Comparison of ENCODE assay signal across 9 cellular contexts in genomic region chr12:7959278-7960063, GRCh38. TPM values are rescaled to one million over a fixed set of nuclear protein-coding genes. Genes with fewer than 3 reads are reported as not detected.
DNase-seq lines count a peak whose midpoint lies in the region; FAIRE-seq and TF ChIP-seq lines count a peak whose summit lies in the region.
"Had no signal": no experiment of that assay in that cellular context is flagged by ENCODE, and none has a peak within 500 bp of the region (broad histone marks: within the 10 kb centered on the region; RNA-seq: fewer than 3 reads in every experiment).

No MANE protein-coding gene starts in this region.

- intact Hi-C loops in Caco-2 (cut with micrococcal nuclease; ENCODE audit: unreplicated experiment) = loop anchor here (1.0 kb wide), 5 partner anchors 11 to 36 kb away; partner anchors contain the start of gene SLC2A3

- peak overlapping the region; percentile 32 for H3K27ac ChIP-seq in astrocyte (ENCODE audit: low read depth, low read length)

- H3K79me2 ChIP-seq in astrocyte (ENCODE audit: insufficient read depth, low read length) = no peaks in the 10 kb centered on the region

- H2AFZ ChIP-seq in astrocyte (ENCODE audit: low read depth, low read length) = peak overlapping the region; percentile 6

- no peaks in the 10 kb centered on the region for H4K20me1 ChIP-seq in astrocyte (ENCODE audit: insufficient read depth, low read length)

- no peaks in the 10 kb centered on the region for H3K27me3 ChIP-seq in Caco-2 (replicated peaks; ENCODE audit: control insufficient read depth, insufficient read depth, low read length)
- H3K27me3 ChIP-seq in astrocyte (ENCODE audit: insufficient read depth, low read length) = no peaks in the 10 kb centered on the region
- H3K27me3 ChIP-seq: heart left ventricle had no signal

- H3K36me3 ChIP-seq in Caco-2 (ENCODE audit: control insufficient read depth, insufficient read depth, low read length) (no peaks in the 10 kb centered on the region), astrocyte (ENCODE audit: insufficient read depth, low read length) (no peaks in the 10 kb centered on the region)
- H3K36me3 ChIP-seq: heart left ventricle had no signal

- H3K4me1 ChIP-seq in Caco-2 (peaks cover 52% of the 10 kb centered on the region), astrocyte (ENCODE audit: insufficient read depth, low read length) (peaks cover 10% of the 10 kb centered on the region)

- DNase-seq in Caco-2 = peak; percentile 87 to 91
- peak; percentile 73 for DNase-seq in H4 (ENCODE audit: low spot score)
- DNase-seq in SIG-M5 (lab: John Stamatoyannopoulos, UW) = peak; percentile 28
- DNase-seq in astrocyte (ENCODE audit: low read depth) = no peak
- no peak for DNase-seq in mesothelial cell of epicardium (ENCODE audit: low spot score in 2 of 2, unreplicated experiment in 2 of 2)
- no peak for DNase-seq in AG08395 (ENCODE audit: low spot score)
- DNase-seq in DMS53 (lab: John Stamatoyannopoulos, UW) = no peak
- no peak for DNase-seq in superior temporal gyrus (ENCODE audit: extremely low spot score)

- TF ChIP-seq CTCF in Caco-2 (IDR thresholded peaks at IDR 0.05; ENCODE audit: insufficient read depth in 1 of 2, low read depth in 1 of 2, low read length in 1 of 2, severe bottlenecking in 1 of 2, unreplicated experiment in 1 of 2) = no peak
- no peak for TF ChIP-seq CTCF in astrocyte (IDR thresholded peaks at IDR 0.05; ENCODE audit: insufficient read depth, low read depth, low read length)
- no peak for TF ChIP-seq CTCF in mesothelial cell of epicardium (IDR thresholded peaks at IDR 0.05; ENCODE audit: unreplicated experiment)

- FAIRE-seq in astrocyte (lab: Jason Lieb, UNC) = no peak

- H3K36me3 Mint-ChIP-seq in Caco-2 (ENCODE audit: insufficient read depth, unreplicated experiment) (peaks cover 48% of the 10 kb centered on the region), astrocyte (ENCODE audit: low read depth, unreplicated experiment) (no peaks in the 10 kb centered on the region), mesothelial cell of epicardium (no peaks in the 10 kb centered on the region)

- H3K4me3 Mint-ChIP-seq in Caco-2 (ENCODE audit: unreplicated experiment) (peak overlapping the region; percentile 73), astrocyte (ENCODE audit: unreplicated experiment) (peak overlapping the region; percentile 42), mesothelial cell of epicardium (peak overlapping the region; percentile 68)

- H3K27me3 Mint-ChIP-seq in Caco-2 (ENCODE audit: insufficient read depth, unreplicated experiment) (no peaks in the 10 kb centered on the region), astrocyte (ENCODE audit: low read depth, unreplicated experiment) (no peaks in the 10 kb centered on the region), mesothelial cell of epicardium (ENCODE audit: low read depth) (no peaks in the 10 kb centered on the region)

- peak overlapping the region; percentile 54 for H3K9ac ChIP-seq in astrocyte (ENCODE audit: low read length)

- H3K9me3 ChIP-seq in Caco-2 = no peaks in the 10 kb centered on the region
- H3K9me3 ChIP-seq in astrocyte (ENCODE audit: insufficient read depth, low read depth, low read length) = no peaks in the 10 kb centered on the region
- H3K9me3 ChIP-seq: heart left ventricle had no signal

- no TSS peak for BruUV-seq in Caco-2 (replicated peaks; lab: Mats Ljungman, UMichigan)

- peak overlapping the region; percentile 58 for H3K4me3 ChIP-seq in Caco-2 (ENCODE audit: low read depth, low read length)
- H3K4me3 ChIP-seq in astrocyte (ENCODE audit: insufficient read depth, low read depth, low read length) = no peak overlapping the region

- no peaks in the 10 kb centered on the region for H3K9me3 Mint-ChIP-seq in Caco-2 (ENCODE audit: unreplicated experiment)
- no peaks in the 10 kb centered on the region for H3K9me3 Mint-ChIP-seq in astrocyte (ENCODE audit: unreplicated experiment)
- no peaks in the 10 kb centered on the region for H3K9me3 Mint-ChIP-seq in mesothelial cell of epicardium

- peak overlapping the region; percentile 69 for H3K4me2 ChIP-seq in astrocyte (ENCODE audit: low read length)

- POLR2A ChIA-PET in Caco-2 (lab: Charles Lee) = interaction anchor here (0.7 to 13.7 kb wide), 8 partner anchors 11 to 107 kb away, joined by 3 to 749 read pairs (median 4); partner anchors contain the start of gene SLC2A3

- CTCF ChIA-PET in Caco-2 (lab: Charles Lee) = interaction anchor here (1.0 to 3.1 kb wide), 10 partner anchors 11 to 153 kb away, joined by 3 to 91 read pairs (median 5); partner anchors contain the start of genes FOXJ2 and SLC2A3

- H3K27ac Mint-ChIP-seq in Caco-2 (ENCODE audit: unreplicated experiment) (peak overlapping the region; percentile 47), astrocyte (ENCODE audit: unreplicated experiment) (peak overlapping the region; percentile 79), mesothelial cell of epicardium (peak overlapping the region; percentile 73)

- H3K4me1 Mint-ChIP-seq in Caco-2 (ENCODE audit: low read depth, unreplicated experiment) = peaks cover 40% of the 10 kb centered on the region
- peaks cover 14% of the 10 kb centered on the region for H3K4me1 Mint-ChIP-seq in astrocyte (ENCODE audit: low read depth, unreplicated experiment)
- H3K4me1 Mint-ChIP-seq in mesothelial cell of epicardium = peaks cover 36% of the 10 kb centered on the region

RNA-seq across cellular contexts. Expression of gene SLC2A3, which starts 23.5 kb away (rescaled TPM):
- 2,966 and 3,303 TPM in 2 replicates for total RNA-seq in Caco-2 (2022)
- 42.8 and 51.9 TPM in 2 replicates for total RNA-seq in H4 (2014; rRNA removed; shearing (Covaris generic))
- total RNA-seq in astrocyte = 178 and 389 TPM in 2 replicates
- total RNA-seq in mesothelial cell of epicardium = 170 to 186 TPM (median 186 TPM) in 3 replicates

Comparison
In these comparisons a context has a peak if more than half of its experiments do, and no peak if none do; other contexts are left out.
1. DNase-seq: peak in Caco-2 (2 of 2), H4 (single experiment) and SIG-M5 (single experiment); none in astrocyte (single experiment), mesothelial cell of epicardium (0 of 2), AG08395 (single experiment), DMS53 (single experiment) and superior temporal gyrus (single experiment).
2. Peak in every context shown above with its lines, with median percentiles within 50 percentile points of each other: H3K27ac Mint-ChIP-seq and H3K4me3 Mint-ChIP-seq.